ENCODE assay signal across 18 cellular contexts in the genomic region with DNA sequence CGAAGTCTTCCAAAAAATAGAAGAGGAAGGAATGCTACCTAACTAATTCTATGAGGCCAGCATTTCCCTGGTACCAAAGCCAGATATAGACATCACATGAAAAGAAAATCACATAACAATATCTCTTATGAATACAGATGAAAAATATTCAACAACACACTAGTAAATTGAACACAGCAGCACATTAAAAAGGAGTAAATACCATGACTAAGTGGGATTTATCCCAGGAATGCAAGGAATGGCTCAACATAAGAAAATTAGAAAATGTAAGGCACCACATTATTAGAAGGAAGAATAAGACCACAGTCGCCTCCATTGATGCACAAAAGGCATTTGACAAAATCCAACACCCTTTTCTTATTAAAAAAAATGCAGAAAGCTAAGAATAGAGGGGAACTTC.
DNase-seq lines count a peak whose midpoint lies in the region; ATAC-seq lines count a peak whose summit lies in the region.
"Had no signal": no experiment of that assay in that cellular context is flagged by ENCODE, and none has a peak within 500 bp of the region (broad histone marks: within the 10 kb centered on the region; RNA-seq: fewer than 3 reads in every experiment).

No MANE protein-coding gene starts in this region.

- no peaks in the 10 kb centered on the region for H3K9me2 ChIP-seq in GM23248 (ENCODE audit: insufficient read depth)

- 38% methylated on average over 2 of the region's 2 CpGs for WGBS in GM23248 (ENCODE audit: low coverage in 1 of 2, low lambda C conversion rate in 2 of 2, missing lambda C conversion rate in 2 of 2), 2 experiments

- no peak overlapping the region for H3K27ac ChIP-seq in GM23248
- H3K27ac ChIP-seq in SJCRH30 = peak overlapping the region; percentile 77
- H3K27ac ChIP-seq: BLaER1 treated with 17β-estradiol and CSF1 and Interleukin-3, amounts not matched to agents 10 nM and 100 nM had no signal

- H3F3A ChIP-seq in GM23248 (ENCODE audit: insufficient read depth) = 0 out of 2 replicates have a peak, but pooled peaks cover 7% of the 10 kb centered on the region

- no peak for ATAC-seq in HG03108 (IDR thresholded peaks at IDR 0.05; ENCODE audit: unreplicated experiment)
- ATAC-seq: HCT116, HepG2 had no signal

- no peak for DNase-seq in GM23248
- DNase-seq in SJCRH30 = peak in 1 of 2 experiments; percentile 53
- peak; percentile 30 for DNase-seq in fibroblast of peridontal ligament (ENCODE audit: extremely low read depth)
- DNase-seq in NCI-H1436 treated with DMSO at 0.1 percent for 48 hours (lab: John Stamatoyannopoulos, UW) = no peak
- DNase-seq in activated CD4-positive, alpha-beta T cell treated with anti-CD3 and anti-CD28 coated beads for 4 hours = no peak
- DNase-seq in NCI-H1105 (lab: John Stamatoyannopoulos, UW) = no peak
- DNase-seq: CD8-positive, alpha-beta memory T cell; GOT3; KBM-7; NCI-H1092; NCI-H146; NCI-H2029; NCI-H345; NCI-H524 had no signal

- in situ Hi-C loops in GM23248 (cut with MboI) = no loop called here

- H3K27me3 ChIP-seq in GM23248 (replicated peaks; ENCODE audit: insufficient read depth) (no peaks in the 10 kb centered on the region), SJCRH30 (no peaks in the 10 kb centered on the region)
- H3K27me3 ChIP-seq: BLaER1 treated with 17β-estradiol and CSF1 and Interleukin-3, amounts not matched to agents 10 nM and 100 nM had no signal

- H4K20me1 ChIP-seq in GM23248 (ENCODE audit: insufficient read depth) = no peaks in the 10 kb centered on the region
- H4K20me1 ChIP-seq: BLaER1 treated with 17β-estradiol and CSF1 and Interleukin-3, amounts not matched to agents 10 nM and 100 nM had no signal

- no peak overlapping the region for H2AFZ ChIP-seq in GM23248

- no peak overlapping the region for H3K4me2 ChIP-seq in GM23248 (ENCODE audit: unreplicated experiment)
- H3K4me2 ChIP-seq: BLaER1 treated with 17β-estradiol and CSF1 and Interleukin-3, amounts not matched to agents 10 nM and 100 nM had no signal

- H3K4me1 ChIP-seq in GM23248 (ENCODE audit: insufficient read depth) = peaks cover 16% of the 10 kb centered on the region
- H3K4me1 ChIP-seq in SJCRH30 = peaks cover 42% of the 10 kb centered on the region
- H3K4me1 ChIP-seq: BLaER1 treated with 17β-estradiol and CSF1 and Interleukin-3, amounts not matched to agents 10 nM and 100 nM had no signal

- no peaks in the 10 kb centered on the region for H3K79me2 ChIP-seq in GM23248 (ENCODE audit: insufficient read depth)

- peak overlapping the region; percentile 0; the same call in 1 of the 2 replicates for H3K4me3 ChIP-seq in GM23248
- H3K4me3 ChIP-seq in SJCRH30 = no peak overlapping the region
- H3K4me3 ChIP-seq: BLaER1 treated with 17β-estradiol and CSF1 and Interleukin-3, amounts not matched to agents 10 nM and 100 nM had no signal

- H3K9me3 ChIP-seq in GM23248 (ENCODE audit: low read depth) (no peaks in the 10 kb centered on the region), SJCRH30 (replicated peaks) (0 out of 2 replicates have a peak, but pooled peaks cover 10% of the 10 kb centered on the region)

- H3K9ac ChIP-seq in GM23248 = no peak overlapping the region
- H3K9ac ChIP-seq: BLaER1 treated with 17β-estradiol and CSF1 and Interleukin-3, amounts not matched to agents 10 nM and 100 nM had no signal

- H3K36me3 ChIP-seq in GM23248 (ENCODE audit: low read depth) (no peaks in the 10 kb centered on the region), SJCRH30 (no peaks in the 10 kb centered on the region)
- H3K36me3 ChIP-seq: BLaER1 treated with 17β-estradiol and CSF1 and Interleukin-3, amounts not matched to agents 10 nM and 100 nM had no signal
